ENCODE assay signal across 8 cellular contexts in the genomic region with DNA sequence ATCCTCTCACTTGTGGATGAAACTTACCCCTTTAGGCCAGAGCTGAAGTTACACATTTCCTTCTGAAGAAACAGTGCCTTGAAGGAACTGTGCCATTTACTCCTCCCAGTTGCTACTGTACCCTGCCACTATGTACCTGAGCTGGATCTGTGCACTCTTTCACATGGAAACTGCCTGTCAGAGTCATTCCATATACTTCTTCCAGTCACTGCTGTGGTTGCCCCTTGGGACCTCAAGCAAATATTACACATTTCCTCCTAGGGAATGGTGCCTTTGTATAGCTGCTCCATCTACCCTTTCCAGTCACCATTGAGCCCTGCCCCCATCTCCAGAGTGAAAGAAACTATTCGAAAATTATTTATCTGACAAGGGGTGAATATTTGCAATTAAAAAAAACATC.
"Had no signal": no experiment of that assay in that cellular context is flagged by ENCODE, and none has a peak within 500 bp of the region (broad histone marks: within the 10 kb centered on the region; RNA-seq: fewer than 3 reads in every experiment).

No MANE protein-coding gene starts in this region.

- H3K27ac Mint-ChIP-seq: H9, IgD-negative memory B cell had no signal

- FAIRE-seq: H54, HepG2 had no signal

- ATAC-seq: HepG2 had no signal

- H2AFZ ChIP-seq: GM23248 had no signal

- H3K4me1 Mint-ChIP-seq: IgD-negative memory B cell had no signal

- H3K4me3 ChIP-seq: GM23248 had no signal

- H3K27ac ChIP-seq: GM23248 had no signal

- H3K36me3 Mint-ChIP-seq: IgD-negative memory B cell had no signal

- H3K27me3 Mint-ChIP-seq: IgD-negative memory B cell had no signal

- H3K4me3 Mint-ChIP-seq: H9, IgD-negative memory B cell had no signal

- DNase-seq: GM23248, GOT3, H9, HCEC 1CT, KBM-7 had no signal

- H3K9ac ChIP-seq: GM23248 had no signal
